In the genomic region with DNA sequence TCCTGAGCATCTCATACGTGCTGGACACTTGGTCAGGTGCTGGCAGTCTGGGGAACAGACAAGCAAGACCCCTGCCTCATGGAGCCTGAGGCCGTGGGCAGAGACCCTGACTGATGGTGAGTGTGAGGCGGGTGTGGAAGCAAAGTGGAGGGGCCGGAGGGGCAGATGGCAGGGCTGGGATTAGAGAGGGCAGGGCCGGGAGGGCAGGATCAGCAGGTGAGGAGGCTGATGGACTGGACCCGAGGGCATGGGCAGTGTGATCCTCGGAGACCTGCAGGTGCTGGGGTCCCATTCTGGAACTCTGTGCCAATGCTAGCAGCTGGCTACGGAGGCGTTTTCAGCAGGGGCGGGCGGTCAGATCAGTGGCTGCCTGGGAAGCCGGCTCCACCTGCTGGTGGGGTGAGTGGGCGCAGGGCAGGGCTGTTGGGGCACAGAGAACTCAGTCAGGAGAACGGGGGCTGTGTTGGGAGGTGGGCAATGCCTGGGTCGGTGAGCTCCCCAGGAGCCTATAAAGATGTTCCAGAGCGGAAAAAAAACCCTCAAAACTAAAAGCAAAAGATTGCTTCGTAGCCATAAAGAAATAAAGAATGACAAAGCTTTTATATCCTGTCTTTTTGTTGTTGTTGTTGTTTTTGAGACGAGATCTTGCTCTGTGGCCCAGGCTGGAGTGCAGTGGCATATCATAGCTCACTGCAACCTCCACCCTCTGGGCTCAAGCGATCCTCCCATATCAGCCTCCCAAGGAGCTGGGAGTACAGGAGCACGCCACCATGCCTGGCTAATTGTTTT, we compare ENCODE assay signal across 8 cellular contexts. TPM values are rescaled to one million over a fixed set of nuclear protein-coding genes. Genes with fewer than 3 reads are reported as not detected.
A peak's percentile ranks its signal among the peaks of the same experiment; 100 is the strongest.
DNase-seq lines count a peak whose midpoint lies in the region; ATAC-seq, FAIRE-seq and TF ChIP-seq lines count a peak whose summit lies in the region.

No MANE protein-coding gene starts in this region.

- H3K4me3 ChIP-seq in keratinocyte (ENCODE audit: control insufficient read depth in 2 of 3, extremely low read depth in 1 of 3, insufficient read depth in 2 of 3, low read depth in 1 of 3, low read length in 3 of 3): no peak overlapping the region
- H3K4me3 ChIP-seq in coronary artery: no peak overlapping the region

- CTCF ChIA-PET in CD4-positive, alpha-beta T cell (lab: Charles Lee): no interaction called here
- CTCF ChIA-PET in WTC11 (lab: Charles Lee): interaction anchor here (0.5 to 2.5 kb wide), 15 partner anchors 8 to 507 kb away, joined by 3 to 9 read pairs (median 4); no protein-coding TSS in a partner anchor

- no peaks in the 10 kb centered on the region for H3K9me3 Mint-ChIP-seq in CD4-positive, alpha-beta T cell
- no peaks in the 10 kb centered on the region for H3K9me3 Mint-ChIP-seq in WTC11

- DNase-seq in CD4-positive, alpha-beta T cell: peak in 5 of 10 experiments; percentile 6 to 18 (median 15)
- peak; percentile 71 for DNase-seq in HT-29 (ENCODE audit: low spot score)
- DNase-seq in WTC11 (ENCODE audit: low spot score): peak; percentile 75
- no peak for DNase-seq in keratinocyte (ENCODE audit: low read depth, low spot score)
- no peak for DNase-seq in coronary artery (ENCODE audit: low spot score)
- no peak for DNase-seq in mucosa of gallbladder (ENCODE audit: low spot score)

- no peak overlapping the region for H3K9ac ChIP-seq in keratinocyte (ENCODE audit: control insufficient read depth, extremely low read depth, insufficient read depth, low read length)

- no peaks in the 10 kb centered on the region for H3K27me3 ChIP-seq in CD4-positive, alpha-beta T cell (ENCODE audit: control insufficient read depth, insufficient read depth, low read length)
- no peaks in the 10 kb centered on the region for H3K27me3 ChIP-seq in keratinocyte (ENCODE audit: control insufficient read depth, extremely low read depth, insufficient read depth, low read length)

- no peak overlapping the region for H3K27ac ChIP-seq in CD4-positive, alpha-beta T cell (ENCODE audit: low read depth, low read length)
- H3K27ac ChIP-seq in keratinocyte (ENCODE audit: control insufficient read depth, insufficient read depth, low read length): no peak overlapping the region
- H3K27ac ChIP-seq in coronary artery: no peak overlapping the region

- peaks cover 27% of the 10 kb centered on the region for H3K27me3 Mint-ChIP-seq in CD4-positive, alpha-beta T cell
- H3K27me3 Mint-ChIP-seq in WTC11 (ENCODE audit: low read depth): peaks cover 7% of the 10 kb centered on the region

- no peaks in the 10 kb centered on the region for H4K20me1 ChIP-seq in keratinocyte (ENCODE audit: control insufficient read depth, extremely low read depth, insufficient read depth, low read length)

- H3K27ac Mint-ChIP-seq in CD4-positive, alpha-beta T cell: no peak overlapping the region
- no peak overlapping the region for H3K27ac Mint-ChIP-seq in WTC11

- intact Hi-C loops in CD4-positive, alpha-beta T cell (cut with DNase I, micrococcal nuclease): loop anchor here in 1 of 2 experiments (2.0 to 5.0 kb wide), 2 partner anchors 83 to 101 kb away; no protein-coding TSS in a partner anchor

- no peak overlapping the region for H2AFZ ChIP-seq in keratinocyte (ENCODE audit: control insufficient read depth, low read length)

- no peaks in the 10 kb centered on the region for H3K36me3 ChIP-seq in keratinocyte (ENCODE audit: control insufficient read depth in 2 of 2, extremely low read depth in 1 of 2, insufficient read depth in 2 of 2, low read length in 2 of 2)

- POLR2A ChIA-PET in CD4-positive, alpha-beta T cell (lab: Charles Lee): no interaction called here
- POLR2A ChIA-PET in WTC11 (lab: Charles Lee): no interaction called here

- TF ChIP-seq CTCF in CD4-positive, alpha-beta T cell (IDR thresholded peaks at IDR 0.05): peak; percentile 39
- peak; percentile 36; the same call in 1 of the 2 replicates for TF ChIP-seq CTCF in WTC11 (IDR thresholded peaks at IDR 0.05)
- peak; percentile 73 to 96 (median 95) for TF ChIP-seq CTCF in keratinocyte (optimal IDR thresholded peaks at IDR 0.05 in 1 of 3, IDR thresholded peaks at IDR 0.05 in 1 of 3, conservative IDR thresholded peaks at IDR 0.05 in 1 of 3; ENCODE audit: extremely low read depth in 1 of 3, insufficient read depth in 2 of 3, low read length in 3 of 3)
- TF ChIP-seq CTCF in coronary artery (IDR thresholded peaks at IDR 0.05): no peak

- ATAC-seq in CD4-positive, alpha-beta T cell (ENCODE audit: poor library complexity): no peak
- ATAC-seq in WTC11 (peak; percentile 88), HG03432 (IDR thresholded peaks at IDR 0.05; ENCODE audit: unreplicated experiment) (no peak), HG02870 (IDR thresholded peaks at IDR 0.05; ENCODE audit: unreplicated experiment) (no peak)

- dilution Hi-C loops in keratinocyte (cut with MboI; ENCODE audit: extremely low pct_ligation_motif_present, low sequenced_read_pairs): no loop called here

- H3K79me2 ChIP-seq in keratinocyte (ENCODE audit: control insufficient read depth, insufficient read depth, low read length): no peaks in the 10 kb centered on the region

- no peaks in the 10 kb centered on the region for H3K36me3 Mint-ChIP-seq in CD4-positive, alpha-beta T cell (ENCODE audit: low read depth)
- no peaks in the 10 kb centered on the region for H3K36me3 Mint-ChIP-seq in WTC11

- peaks cover 20% of the 10 kb centered on the region for H3K4me1 ChIP-seq in keratinocyte (ENCODE audit: control insufficient read depth, extremely low read depth, insufficient read depth, low read length)

- H3K4me1 Mint-ChIP-seq in CD4-positive, alpha-beta T cell (ENCODE audit: low read depth): peaks cover 8% of the 10 kb centered on the region
- no peaks in the 10 kb centered on the region for H3K4me1 Mint-ChIP-seq in WTC11

- no peak overlapping the region for H3K4me2 ChIP-seq in keratinocyte (ENCODE audit: control insufficient read depth, extremely low read depth, insufficient read depth, low read depth, low read length)

- no peak for FAIRE-seq in keratinocyte (lab: Jason Lieb, UNC)

- no peak overlapping the region for H3K4me3 Mint-ChIP-seq in CD4-positive, alpha-beta T cell
- H3K4me3 Mint-ChIP-seq in WTC11: no peak overlapping the region

- H3K9me1 ChIP-seq in keratinocyte (ENCODE audit: control insufficient read depth, extremely low read depth, insufficient read depth, low read length): no peaks in the 10 kb centered on the region

- no peaks in the 10 kb centered on the region for H3K9me3 ChIP-seq in CD4-positive, alpha-beta T cell (ENCODE audit: control insufficient read depth, low read length)
- H3K9me3 ChIP-seq in keratinocyte (ENCODE audit: control insufficient read depth, low read depth, low read length): no peaks in the 10 kb centered on the region

TF ChIP-seq in WTC11, 78 proteins besides CTCF, POLR2A, EP300 and RAD21:
- 0 out of 2 replicates have a peak, but pooled peaks have one; percentile 29 for TF ChIP-seq ZNF121 (CRISPR knock-in tag; IDR thresholded peaks at IDR 0.05)
- no peak for TF ChIP-seq SMAD3 (CRISPR knock-in tag; IDR thresholded peaks at IDR 0.05; ENCODE audit: borderline replicate concordance)

RNA-seq across cellular contexts. Expression of gene C16orf74, which starts 8.9 kb away (rescaled TPM):
- 1 to 10 TPM; 2.1 to 2.9 TPM for total RNA-seq in CD4-positive, alpha-beta T cell
- 84.9 and 92.0 TPM in 2 replicates for total RNA-seq in HT-29 (2014; rRNA removed; shearing (Covaris generic))
- total RNA-seq in WTC11 (2021) (6.3 to 8.3 TPM (median 7.9 TPM) in 3 replicates), mucosa of gallbladder (0.83 TPM)
- 35.3 to 53.6 TPM (median 45.8 TPM) in 3 replicates for polyA plus RNA-seq in keratinocyte
- polyA plus RNA-seq in keratinocyte (2011; ENCODE audit: low read depth): 14.1 TPM
- polyA plus RNA-seq in keratinocyte (2011; cell fraction: cytosol; rRNA removed): 29.0 and 71.4 TPM in 2 replicates
- polyA plus RNA-seq in keratinocyte (2011; cell fraction: nucleus; rRNA removed): 32.2 and 45.5 TPM in 2 replicates
- polyA plus RNA-seq in keratinocyte (2012; ENCODE audit: low replicate concordance): 31.9 and 73.1 TPM in 2 replicates
- 11.5 to 31.4 TPM (median 12.1 TPM) in 3 replicates for polyA minus RNA-seq in keratinocyte
- 25.9 TPM for polyA minus RNA-seq in keratinocyte (2011; cell fraction: cytosol; rRNA and poly(A)+ RNA removed)
- polyA minus RNA-seq in keratinocyte (2011; cell fraction: nucleus; rRNA and poly(A)+ RNA removed): 12.1 and 16.5 TPM in 2 replicates

RNA-seq across cellular contexts. Expression of gene EMC8, which starts 39.5 kb away (rescaled TPM):
- total RNA-seq in CD4-positive, alpha-beta T cell: 10 to 100 TPM; 38.9 to 41.7 TPM
- total RNA-seq in HT-29 (2014; rRNA removed; shearing (Covaris generic)): 98.2 and 107 TPM in 2 replicates
- total RNA-seq in WTC11 (2021): 48.0 to 55.2 TPM (median 52.7 TPM) in 3 replicates
- polyA plus RNA-seq in keratinocyte: 37.5 to 50.3 TPM (median 38.5 TPM) in 3 replicates
- polyA plus RNA-seq in keratinocyte (2011; ENCODE audit: low read depth): 18.7 TPM
- 33.1 and 40.8 TPM in 2 replicates for polyA plus RNA-seq in keratinocyte (2011; cell fraction: cytosol; rRNA removed)
- 26.8 and 32.8 TPM in 2 replicates for polyA plus RNA-seq in keratinocyte (2011; cell fraction: nucleus; rRNA removed)
- polyA plus RNA-seq in keratinocyte (2012; ENCODE audit: low replicate concordance): 24.4 and 32.1 TPM in 2 replicates
- polyA minus RNA-seq in keratinocyte: 42.8 to 54.1 TPM (median 45.9 TPM) in 3 replicates
- 49.5 TPM for polyA minus RNA-seq in keratinocyte (2011; cell fraction: cytosol; rRNA and poly(A)+ RNA removed)
- polyA minus RNA-seq in keratinocyte (2011; cell fraction: nucleus; rRNA and poly(A)+ RNA removed): 13.3 and 23.6 TPM in 2 replicates
- total RNA-seq in mucosa of gallbladder: 21.4 TPM

RNA-seq across cellular contexts. Expression of gene COX4I1, which starts 39.7 kb away (rescaled TPM):
- total RNA-seq in CD4-positive, alpha-beta T cell: 100 to 1,000 TPM; 749 to 750 TPM
- 443 and 485 TPM in 2 replicates for total RNA-seq in HT-29 (2014; rRNA removed; shearing (Covaris generic))
- total RNA-seq in WTC11 (2021): 578 to 618 TPM (median 606 TPM) in 3 replicates
- polyA plus RNA-seq in keratinocyte: 712 to 809 TPM (median 781 TPM) in 3 replicates
- polyA plus RNA-seq in keratinocyte (2011; ENCODE audit: low read depth): 501 TPM
- polyA plus RNA-seq in keratinocyte (2011; cell fraction: cytosol; rRNA removed): 427 and 741 TPM in 2 replicates
- 321 and 366 TPM in 2 replicates for polyA plus RNA-seq in keratinocyte (2011; cell fraction: nucleus; rRNA removed)
- polyA plus RNA-seq in keratinocyte (2012; ENCODE audit: low replicate concordance): 501 and 674 TPM in 2 replicates
- polyA minus RNA-seq in keratinocyte: 242 to 333 TPM (median 249 TPM) in 3 replicates
- 266 TPM for polyA minus RNA-seq in keratinocyte (2011; cell fraction: cytosol; rRNA and poly(A)+ RNA removed)
- 54.6 and 72.2 TPM in 2 replicates for polyA minus RNA-seq in keratinocyte (2011; cell fraction: nucleus; rRNA and poly(A)+ RNA removed)
- total RNA-seq in mucosa of gallbladder: 571 TPM

Comparison
In these comparisons a context has a peak if more than half of its experiments do, and no peak if none do; other contexts are left out.
1. DNase-seq: peak in HT-29 (single experiment) and WTC11 (single experiment); none in keratinocyte (single experiment), coronary artery (single experiment) and mucosa of gallbladder (single experiment).